In the genomic region with DNA sequence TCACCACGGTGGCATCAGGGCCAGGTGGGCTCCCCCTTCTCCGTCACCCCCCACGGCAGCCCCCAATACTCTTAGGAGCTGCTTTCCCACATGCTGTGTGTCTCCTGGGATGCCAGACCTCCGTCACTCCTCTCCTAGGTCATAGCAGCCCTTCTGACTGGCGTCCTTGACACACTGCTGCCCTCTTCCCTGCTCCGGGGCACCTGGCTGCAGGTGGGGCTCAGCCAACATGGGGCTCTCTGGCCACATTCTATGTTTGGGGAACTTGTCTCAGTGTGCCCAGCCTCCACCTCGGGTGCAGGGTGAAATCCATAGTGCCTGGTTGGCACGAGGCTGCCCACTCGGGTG, we compare ENCODE assay signal across 32 cellular contexts. TPM values are rescaled to one million over a fixed set of nuclear protein-coding genes. Genes with fewer than 3 reads are reported as not detected.
DNase-seq lines count a peak whose midpoint lies in the region; ATAC-seq, FAIRE-seq and TF ChIP-seq lines count a peak whose summit lies in the region.
"Had no signal": no experiment of that assay in that cellular context is flagged by ENCODE, and none has a peak within 500 bp of the region (broad histone marks: within the 10 kb centered on the region; RNA-seq: fewer than 3 reads in every experiment).

No MANE protein-coding gene starts in this region.

- no peak overlapping the region for H2BK12ac ChIP-seq in mesenchymal stem cell (ENCODE audit: low read length in 2 of 2)

- H3K4me1 ChIP-seq in HepG2 (ENCODE audit: insufficient read depth, low read length), result peaks cover 31% of the 10 kb centered on the region
- no peaks in the 10 kb centered on the region for H3K4me1 ChIP-seq in right lobe of liver
- H3K4me1 ChIP-seq in mesenchymal stem cell (ENCODE audit: control insufficient read depth, insufficient read depth, low read depth, low read length), result peaks cover 22% of the 10 kb centered on the region
- no peaks in the 10 kb centered on the region for H3K4me1 ChIP-seq in GM23248 (ENCODE audit: insufficient read depth)

- peak overlapping the region in 1 of 3 experiments; percentile 68; a peak in 1 of 6 replicates for H3K4me3 ChIP-seq in HepG2 (replicated peaks in 1 of 3; ENCODE audit: insufficient read depth in 1 of 3, low read depth in 2 of 3, low read length in 3 of 3)
- no peak overlapping the region for H3K4me3 ChIP-seq in right lobe of liver
- H3K4me3 ChIP-seq in mesenchymal stem cell (ENCODE audit: insufficient read depth in 1 of 2, low read depth in 1 of 2, low read length in 2 of 2), result no peak overlapping the region
- no peak overlapping the region for H3K4me3 ChIP-seq in GM23248
- H3K4me3 ChIP-seq: body of pancreas, gastroesophageal sphincter, left lung had no signal

- H3K27me3 ChIP-seq in HepG2 (ENCODE audit: control insufficient read depth in 1 of 2, insufficient read depth in 2 of 2, low read length in 2 of 2) (no peaks in the 10 kb centered on the region), right lobe of liver (no peaks in the 10 kb centered on the region), mesenchymal stem cell (ENCODE audit: control insufficient read depth in 1 of 2, insufficient read depth in 1 of 2, low read length in 2 of 2) (peaks cover 0 to 4% of the 10 kb centered on the region in 2 experiments), GM23248 (replicated peaks; ENCODE audit: insufficient read depth) (no peaks in the 10 kb centered on the region)
- H3K27me3 ChIP-seq: body of pancreas, dorsolateral prefrontal cortex, gastroesophageal sphincter, left lung had no signal

- no peak overlapping the region for H2AK5ac ChIP-seq in mesenchymal stem cell (ENCODE audit: low read length, severe bottlenecking)

- no peak for TF ChIP-seq CTCF in HepG2 (CRISPR knock-in tag; IDR thresholded peaks at IDR 0.05)
- no peak for TF ChIP-seq CTCF in right lobe of liver (IDR thresholded peaks at IDR 0.05)

- TF ChIP-seq POLR2A in HepG2 (IDR thresholded peaks at IDR 0.05; ENCODE audit: insufficient read depth in 1 of 2, low read depth in 2 of 2, low read length in 2 of 2), result no peak
- no peak for TF ChIP-seq POLR2A in right lobe of liver (IDR thresholded peaks at IDR 0.05)

- no peak overlapping the region for H2BK15ac ChIP-seq in mesenchymal stem cell (ENCODE audit: low read depth, poor library complexity, severe bottlenecking)

- H3K9ac ChIP-seq in HepG2 (ENCODE audit: insufficient read depth, low read depth, low read length) (no peak overlapping the region), mesenchymal stem cell (ENCODE audit: low read length) (no peak overlapping the region), GM23248 (no peak overlapping the region)
- H3K9ac ChIP-seq: KMS-11 had no signal

- H4K8ac ChIP-seq in mesenchymal stem cell (ENCODE audit: low read length), result no peak overlapping the region

- DNase-seq in HepG2 (ENCODE audit: low spot score), result no peak
- no peak for DNase-seq in right lobe of liver
- no peak for DNase-seq in mesenchymal stem cell
- DNase-seq in NCI-H774 (lab: John Stamatoyannopoulos, UW), result no peak
- DNase-seq in G401 (ENCODE audit: low spot score), result no peak
- DNase-seq in GM23248, result no peak
- DNase-seq: activated CD4-positive, alpha-beta T cell treated with anti-CD3 and anti-CD28 coated beads, Interleukin-2, amount 50 U/mL, for 1 hour; activated CD8-positive, alpha-beta memory T cell treated with anti-CD3 and anti-CD28 coated beads, Interleukin-2, amount 10 ng/mL, durations not matched to agents 7 days and 5 days; activated naive CD4-positive, alpha-beta T cell treated with Interleukin-2 at 50 U/mL for 16 hours; activated T-cell treated with anti-CD3 and anti-CD28 coated beads, Interleukin-2, amount 50 U/mL, for 48 hours; AML-193; body of pancreas; CD8-positive, alpha-beta T cell; cerebellar nuclear complex; EL; hippocampal formation; MM.1S; NCI-H2081; NCI-H226; SIG-M5; stimulated activated naive CD8-positive, alpha-beta T cell treated with anti-CD3 and anti-CD28 coated beads, Interleukin-15, amount 100 ng/mL, for 72 hours; WERI-Rb-1 had no signal

- peak overlapping the region in 1 of 2 experiments; percentile 30 for H3K18ac ChIP-seq in mesenchymal stem cell (ENCODE audit: low read depth in 1 of 2, low read length in 2 of 2)

- H2BK5ac ChIP-seq in mesenchymal stem cell (ENCODE audit: low read depth, low read length, poor library complexity, severe bottlenecking), result no peak overlapping the region

- CTCF ChIA-PET in HepG2 (lab: Yijun Ruan, JAX; ENCODE audit: low intra/inter-chr PET ratio, low total read pairs), result no interaction called here

- H3K9me2 ChIP-seq in GM23248 (ENCODE audit: insufficient read depth), result no peaks in the 10 kb centered on the region

- H2BK120ac ChIP-seq in mesenchymal stem cell (ENCODE audit: low read depth, low read length), result no peak overlapping the region

- H4K20me1 ChIP-seq in HepG2 (ENCODE audit: insufficient read depth, low read length) (no peaks in the 10 kb centered on the region), GM23248 (ENCODE audit: insufficient read depth) (no peaks in the 10 kb centered on the region)

- no TSS peak for BruUV-seq in HepG2 (replicated peaks; lab: Mats Ljungman, UMichigan)

- no peaks in the 10 kb centered on the region for H3F3A ChIP-seq in GM23248 (ENCODE audit: insufficient read depth)

- in situ Hi-C loops in HepG2 (cut with HindIII; ENCODE audit: extremely low pct_ligation_motif_present, low pct_unique_long_range_greater_than_20kb) (no loop called here), G401 (cut with HindIII; ENCODE audit: low sequenced_read_pairs) (no loop called here), GM23248 (cut with MboI) (no loop called here)

- no peak overlapping the region for H3K4ac ChIP-seq in mesenchymal stem cell (ENCODE audit: low read depth in 1 of 2, low read length in 2 of 2)

- no peak for FAIRE-seq in HepG2 (lab: Jason Lieb, UNC)
- FAIRE-seq: A204.1, endothelial cell of umbilical vein, GM12892, H54, RCC 7860 had no signal

- H3K4me2 ChIP-seq in HepG2 (ENCODE audit: low read depth, low read length) (peak overlapping the region; percentile 83), mesenchymal stem cell (ENCODE audit: low read length, poor library complexity, severe bottlenecking) (no peak overlapping the region), GM23248 (ENCODE audit: unreplicated experiment) (no peak overlapping the region)
- H3K4me2 ChIP-seq: KMS-11 had no signal

- ATAC-seq in HepG2 (no peak), right lobe of liver (no peak)
- ATAC-seq: activated CD8-positive, alpha-beta memory T cell treated with anti-CD3 and anti-CD28 coated beads, Interleukin-2, amount 10 ng/mL, durations not matched to agents 7 days and 5 days; body of pancreas; CD8-positive, alpha-beta T cell; gastroesophageal sphincter; stimulated activated naive CD8-positive, alpha-beta T cell treated with anti-CD3 and anti-CD28 coated beads, Interleukin-15, amount 100 ng/mL, for 72 hours had no signal

- no peaks in the 10 kb centered on the region for H3K36me3 ChIP-seq in HepG2 (replicated peaks in 1 of 2; ENCODE audit: control insufficient read depth in 1 of 2, insufficient read depth in 2 of 2, low read length in 2 of 2)
- H3K36me3 ChIP-seq in right lobe of liver, result no peaks in the 10 kb centered on the region
- peaks cover 4 to 15% of the 10 kb centered on the region in 2 experiments for H3K36me3 ChIP-seq in mesenchymal stem cell (ENCODE audit: control insufficient read depth in 1 of 2, insufficient read depth in 2 of 2, low read depth in 1 of 2, low read length in 2 of 2)
- no peaks in the 10 kb centered on the region for H3K36me3 ChIP-seq in GM23248 (ENCODE audit: low read depth)
- H3K36me3 ChIP-seq: left lung, WERI-Rb-1 had no signal

- no peaks in the 10 kb centered on the region for H3K79me2 ChIP-seq in HepG2 (ENCODE audit: insufficient read depth, low read length)
- no peaks in the 10 kb centered on the region for H3K79me2 ChIP-seq in GM23248 (ENCODE audit: insufficient read depth)

- peaks cover 26% of the 10 kb centered on the region for H3K79me1 ChIP-seq in mesenchymal stem cell (replicated peaks; ENCODE audit: low read length, poor library complexity, severe bottlenecking)

- H3K27ac ChIP-seq in HepG2 (ENCODE audit: extremely low read length, insufficient read depth, low read length) (no peak overlapping the region), right lobe of liver (no peak overlapping the region), mesenchymal stem cell (ENCODE audit: low read length, poor library complexity, severe bottlenecking) (no peak overlapping the region), GM23248 (no peak overlapping the region)
- H3K27ac ChIP-seq: body of pancreas, dorsolateral prefrontal cortex, gastroesophageal sphincter, KMS-11, left lung, WERI-Rb-1 had no signal

- TF ChIP-seq EP300 in HepG2 (IDR thresholded peaks at IDR 0.05; ENCODE audit: low read depth in 2 of 2, low read length in 2 of 2) (no peak), HepG2 (CRISPR knock-in tag; IDR thresholded peaks at IDR 0.05; ENCODE audit: borderline replicate concordance) (no peak)

- H3K9me3 ChIP-seq in HepG2 (ENCODE audit: low read length), result no peaks in the 10 kb centered on the region
- H3K9me3 ChIP-seq in right lobe of liver, result no peaks in the 10 kb centered on the region
- no peaks in the 10 kb centered on the region for H3K9me3 ChIP-seq in mesenchymal stem cell (ENCODE audit: control insufficient read depth, low read length)
- no peaks in the 10 kb centered on the region for H3K9me3 ChIP-seq in GM23248 (ENCODE audit: low read depth)
- H3K9me3 ChIP-seq: body of pancreas, gastroesophageal sphincter, left lung had no signal

- POLR2A ChIA-PET in HepG2 (lab: Yijun Ruan, JAX), result interaction anchor here (1.2 kb wide), 1 partner anchor 14 kb away, joined by 3 read pairs; a partner anchor contains a TSS

- H4K91ac ChIP-seq in mesenchymal stem cell (ENCODE audit: low read length), result peak overlapping the region; percentile 46

- intact Hi-C loops in HepG2 (cut with micrococcal nuclease; ENCODE audit: unreplicated experiment), result no loop called here
- intact Hi-C loops in right lobe of liver (cut with DNase I), result no loop called here

- TF ChIP-seq RAD21 in HepG2 (CRISPR knock-in tag; IDR thresholded peaks at IDR 0.05), result no peak

- 44% methylated on average over 6 of the region's 9 CpGs for WGBS in HepG2 (ENCODE audit: low lambda C conversion rate)
- WGBS in right lobe of liver (ENCODE audit: insufficient coverage, low coverage, low lambda C conversion rate, missing lambda C conversion rate), result 75% methylated on average over 5 of the region's 9 CpGs
- 82% methylated on average over 9 of the region's 9 CpGs for WGBS in mesenchymal stem cell
- WGBS in GM23248 (ENCODE audit: low coverage in 1 of 2, low lambda C conversion rate in 2 of 2, missing lambda C conversion rate in 2 of 2), 2 experiments, result 79 to 82% methylated on average over 8 to 9 of the region's 9 CpGs

- no peak overlapping the region for H3K14ac ChIP-seq in mesenchymal stem cell (ENCODE audit: low read length in 2 of 2)

- H2AFZ ChIP-seq in HepG2 (ENCODE audit: low read length), result no peak overlapping the region
- no peak overlapping the region for H2AFZ ChIP-seq in mesenchymal stem cell (ENCODE audit: low read depth, low read length)
- H2AFZ ChIP-seq in GM23248, result no peak overlapping the region

- H3K23ac ChIP-seq in mesenchymal stem cell (ENCODE audit: low read length in 2 of 2), result no peak overlapping the region

RNA-seq across cellular contexts. Expression of a gene that starts 13.8 kb away (rescaled TPM):
- 1.6 and 5.1 TPM in 2 replicates for total RNA-seq in HepG2 (2016; rRNA removed; fragmentation: Illumina TruSeq; extraction: Trizol)
- 1.9 and 3.4 TPM in 2 replicates for total RNA-seq in HepG2 (2016; cell fraction: cytosol; rRNA removed; fragmentation: Illumina TruSeq; extraction: Trizol; ENCODE audit: low read depth)
- total RNA-seq in HepG2 (2016; cell fraction: insoluble cytoplasmic fraction; rRNA removed; fragmentation: Illumina TruSeq; extraction: Trizol), result 1.1 and 3.6 TPM in 2 replicates
- total RNA-seq in HepG2 (2016; cell fraction: membrane; rRNA removed; fragmentation: Illumina TruSeq; extraction: Trizol), result 2.0 and 2.5 TPM in 2 replicates
- 5.8 and 6.7 TPM in 2 replicates for total RNA-seq in HepG2 (2016; cell fraction: nucleus; rRNA removed; fragmentation: Illumina TruSeq; extraction: Trizol)
- 9.9 and 20.1 TPM in 2 replicates for polyA plus RNA-seq in HepG2 (2011; rRNA removed)
- 6.1 TPM in 2 replicates for polyA plus RNA-seq in HepG2 (2011; cell fraction: cytosol; rRNA removed)
- polyA plus RNA-seq in HepG2 (2011; cell fraction: nucleus; rRNA removed), result 134 and 138 TPM in 2 replicates
- polyA plus RNA-seq in HepG2 (2012), result 7.2 and 10.7 TPM in 2 replicates
- 1.4 and 3.1 TPM in 2 replicates for polyA plus RNA-seq in HepG2 (2016; cell fraction: cytosol; fragmentation: Illumina TruSeq; extraction: Trizol; ENCODE audit: low read depth)
- polyA plus RNA-seq in HepG2 (2016; cell fraction: insoluble cytoplasmic fraction; fragmentation: Illumina TruSeq; extraction: Trizol; ENCODE audit: low read depth), result 1.9 and 2.6 TPM in 2 replicates
- 1.9 and 2.2 TPM in 2 replicates for polyA plus RNA-seq in HepG2 (2016; cell fraction: membrane; fragmentation: Illumina TruSeq; extraction: Trizol; ENCODE audit: low read depth)
- polyA plus RNA-seq in HepG2 (2016; cell fraction: nucleus; fragmentation: Illumina TruSeq; extraction: Trizol; ENCODE audit: insufficient read depth, low read depth), result 19.6 and 19.8 TPM in 2 replicates
- 15.5 and 17.1 TPM in 2 replicates for polyA minus RNA-seq in HepG2 (2011; rRNA and poly(A)+ RNA removed; ENCODE audit: low replicate concordance)
- 5.5 and 6.9 TPM in 2 replicates for polyA minus RNA-seq in HepG2 (2011; cell fraction: cytosol; rRNA and poly(A)+ RNA removed)
- 8.6 and 9.7 TPM in 2 replicates for polyA minus RNA-seq in HepG2 (2011; cell fraction: nucleus; rRNA and poly(A)+ RNA removed)
- total RNA-seq in right lobe of liver, result 10 to 100 TPM; 22.0 to 31.8 (median 23.6) TPM
- polyA plus RNA-seq in mesenchymal stem cell (2013, experiment 1 of 2), result 20.5 TPM
- 23.0 TPM for polyA plus RNA-seq in mesenchymal stem cell (2013, experiment 2 of 2)
- 7.0 and 21.4 TPM in 2 replicates for total RNA-seq in G401 (2014; rRNA removed; shearing (Covaris generic))
- total RNA-seq in GM23248 (2014; rRNA removed; shearing (Covaris generic)), result 36.5 and 38.3 TPM in 2 replicates
- polyA plus RNA-seq in GM23248 (2016; fragmentation: Nextera tagmentation; extraction: Ambion mirVana), result 29.8 and 31.2 TPM in 2 replicates

RNA-seq across cellular contexts. Expression of a gene that starts 14.0 kb away (rescaled TPM):
- total RNA-seq in HepG2 (2016; rRNA removed; fragmentation: Illumina TruSeq; extraction: Trizol) (28.0 and 44.3 TPM in 2 replicates), right lobe of liver (10 to 100 TPM; 53.2 to 85.0 (median 64.5) TPM)
- 9.9 and 11.6 TPM in 2 replicates for total RNA-seq in HepG2 (2016; cell fraction: cytosol; rRNA removed; fragmentation: Illumina TruSeq; extraction: Trizol; ENCODE audit: low read depth)
- total RNA-seq in HepG2 (2016; cell fraction: insoluble cytoplasmic fraction; rRNA removed; fragmentation: Illumina TruSeq; extraction: Trizol), result 24.5 and 43.0 TPM in 2 replicates
- 17.1 and 19.6 TPM in 2 replicates for total RNA-seq in HepG2 (2016; cell fraction: membrane; rRNA removed; fragmentation: Illumina TruSeq; extraction: Trizol)
- total RNA-seq in HepG2 (2016; cell fraction: nucleus; rRNA removed; fragmentation: Illumina TruSeq; extraction: Trizol), result 31.0 and 34.6 TPM in 2 replicates
- polyA plus RNA-seq in HepG2 (2011; rRNA removed) (17.5 and 22.2 TPM in 2 replicates), GM23248 (2016; fragmentation: Nextera tagmentation; extraction: Ambion mirVana) (38.0 and 41.1 TPM in 2 replicates)
- 10.0 and 13.8 TPM in 2 replicates for polyA plus RNA-seq in HepG2 (2011; cell fraction: cytosol; rRNA removed)
- 116 and 155 TPM in 2 replicates for polyA plus RNA-seq in HepG2 (2011; cell fraction: nucleus; rRNA removed)
- polyA plus RNA-seq in HepG2 (2012), result 26.0 and 32.2 TPM in 2 replicates
- 5.1 and 5.7 TPM in 2 replicates for polyA plus RNA-seq in HepG2 (2016; cell fraction: cytosol; fragmentation: Illumina TruSeq; extraction: Trizol; ENCODE audit: low read depth)
- 23.9 and 29.6 TPM in 2 replicates for polyA plus RNA-seq in HepG2 (2016; cell fraction: insoluble cytoplasmic fraction; fragmentation: Illumina TruSeq; extraction: Trizol; ENCODE audit: low read depth)
- polyA plus RNA-seq in HepG2 (2016; cell fraction: membrane; fragmentation: Illumina TruSeq; extraction: Trizol; ENCODE audit: low read depth), result 12.2 TPM in 2 replicates
- polyA plus RNA-seq in HepG2 (2016; cell fraction: nucleus; fragmentation: Illumina TruSeq; extraction: Trizol; ENCODE audit: insufficient read depth, low read depth), result 90.4 and 98.9 TPM in 2 replicates
- 24.0 and 27.1 TPM in 2 replicates for polyA minus RNA-seq in HepG2 (2011; rRNA and poly(A)+ RNA removed; ENCODE audit: low replicate concordance)
- polyA minus RNA-seq in HepG2 (2011; cell fraction: cytosol; rRNA and poly(A)+ RNA removed), result 17.5 and 19.4 TPM in 2 replicates
- polyA minus RNA-seq in HepG2 (2011; cell fraction: nucleus; rRNA and poly(A)+ RNA removed), result 30.3 and 44.2 TPM in 2 replicates
- 65.4 TPM for polyA plus RNA-seq in mesenchymal stem cell (2013, experiment 1 of 2)
- 63.5 TPM for polyA plus RNA-seq in mesenchymal stem cell (2013, experiment 2 of 2)
- total RNA-seq in G401 (2014; rRNA removed; shearing (Covaris generic)), result 91.4 and 91.5 TPM in 2 replicates
- total RNA-seq in GM23248 (2014; rRNA removed; shearing (Covaris generic)), result 86.7 and 88.8 TPM in 2 replicates

RNA-seq across cellular contexts. Expression of a gene that starts 27.3 kb away (rescaled TPM):
- total RNA-seq in HepG2 (2016; rRNA removed; fragmentation: Illumina TruSeq; extraction: Trizol) (3.2 and 7.2 TPM in 2 replicates), right lobe of liver (10 to 100 TPM in 1 of 6 experiments, 1 to 10 TPM in 5; 4.6 to 10.5 (median 5.7) TPM)
- 0.53 and 1.4 TPM in 2 replicates for total RNA-seq in HepG2 (2016; cell fraction: cytosol; rRNA removed; fragmentation: Illumina TruSeq; extraction: Trizol; ENCODE audit: low read depth)
- 2.4 and 7.8 TPM in 2 replicates for total RNA-seq in HepG2 (2016; cell fraction: insoluble cytoplasmic fraction; rRNA removed; fragmentation: Illumina TruSeq; extraction: Trizol)
- 2.5 and 2.9 TPM in 2 replicates for total RNA-seq in HepG2 (2016; cell fraction: membrane; rRNA removed; fragmentation: Illumina TruSeq; extraction: Trizol)
- 7.0 and 7.9 TPM in 2 replicates for total RNA-seq in HepG2 (2016; cell fraction: nucleus; rRNA removed; fragmentation: Illumina TruSeq; extraction: Trizol)
- polyA plus RNA-seq in HepG2 (2011; rRNA removed) (4.5 and 6.1 TPM in 2 replicates), GM23248 (2016; fragmentation: Nextera tagmentation; extraction: Ambion mirVana) (1.4 and 1.9 TPM in 2 replicates)
- polyA plus RNA-seq in HepG2 (2011; cell fraction: cytosol; rRNA removed), result 3.1 and 4.8 TPM in 2 replicates
- 50.5 and 58.5 TPM in 2 replicates for polyA plus RNA-seq in HepG2 (2011; cell fraction: nucleus; rRNA removed)
- 3.0 and 5.5 TPM in 2 replicates for polyA plus RNA-seq in HepG2 (2012)
- polyA plus RNA-seq in HepG2 (2016; cell fraction: cytosol; fragmentation: Illumina TruSeq; extraction: Trizol; ENCODE audit: low read depth), result 0.35 and 0.36 TPM in 2 replicates
- 2.0 and 3.4 TPM in 2 replicates for polyA plus RNA-seq in HepG2 (2016; cell fraction: insoluble cytoplasmic fraction; fragmentation: Illumina TruSeq; extraction: Trizol; ENCODE audit: low read depth)
- polyA plus RNA-seq in HepG2 (2016; cell fraction: membrane; fragmentation: Illumina TruSeq; extraction: Trizol; ENCODE audit: low read depth), result 1.3 and 1.7 TPM in 2 replicates
- polyA plus RNA-seq in HepG2 (2016; cell fraction: nucleus; fragmentation: Illumina TruSeq; extraction: Trizol; ENCODE audit: insufficient read depth, low read depth), result 16.0 and 17.5 TPM in 2 replicates
- polyA minus RNA-seq in HepG2 (2011; rRNA and poly(A)+ RNA removed; ENCODE audit: low replicate concordance), result 3.0 and 10.3 TPM in 2 replicates
- polyA minus RNA-seq in HepG2 (2011; cell fraction: cytosol; rRNA and poly(A)+ RNA removed), result 4.2 and 4.9 TPM in 2 replicates
- 7.2 and 8.1 TPM in 2 replicates for polyA minus RNA-seq in HepG2 (2011; cell fraction: nucleus; rRNA and poly(A)+ RNA removed)
- polyA plus RNA-seq in mesenchymal stem cell (2013, experiment 1 of 2), result 5.2 TPM
- 5.1 TPM for polyA plus RNA-seq in mesenchymal stem cell (2013, experiment 2 of 2)
- total RNA-seq in G401 (2014; rRNA removed; shearing (Covaris generic)), result 11.0 and 12.9 TPM in 2 replicates
- 16.8 and 18.2 TPM in 2 replicates for total RNA-seq in GM23248 (2014; rRNA removed; shearing (Covaris generic))

RNA-seq across cellular contexts. Expression of a gene that starts 40.8 kb away (rescaled TPM):
- 0.32 and 1.0 TPM in 2 replicates for total RNA-seq in HepG2 (2016; rRNA removed; fragmentation: Illumina TruSeq; extraction: Trizol)
- not detected in 2 replicates for total RNA-seq in HepG2 (2016; cell fraction: cytosol; rRNA removed; fragmentation: Illumina TruSeq; extraction: Trizol; ENCODE audit: low read depth)
- 0.84 TPM in 1 of 2 replicates, not detected in the other for total RNA-seq in HepG2 (2016; cell fraction: insoluble cytoplasmic fraction; rRNA removed; fragmentation: Illumina TruSeq; extraction: Trizol)
- total RNA-seq in HepG2 (2016; cell fraction: membrane; rRNA removed; fragmentation: Illumina TruSeq; extraction: Trizol), result 0.24 and 0.53 TPM in 2 replicates
- total RNA-seq in HepG2 (2016; cell fraction: nucleus; rRNA removed; fragmentation: Illumina TruSeq; extraction: Trizol), result 0.75 and 2.8 TPM in 2 replicates
- polyA plus RNA-seq in HepG2 (2011; rRNA removed), result 0.77 and 1.5 TPM in 2 replicates
- polyA plus RNA-seq in HepG2 (2011; cell fraction: cytosol; rRNA removed), result 0.24 and 0.27 TPM in 2 replicates
- 34.5 and 42.6 TPM in 2 replicates for polyA plus RNA-seq in HepG2 (2011; cell fraction: nucleus; rRNA removed)
- 1.0 and 2.7 TPM in 2 replicates for polyA plus RNA-seq in HepG2 (2012)
- 0.19 and 0.29 TPM in 2 replicates for polyA plus RNA-seq in HepG2 (2016; cell fraction: cytosol; fragmentation: Illumina TruSeq; extraction: Trizol; ENCODE audit: low read depth)
- not detected in 2 replicates for polyA plus RNA-seq in HepG2 (2016; cell fraction: insoluble cytoplasmic fraction; fragmentation: Illumina TruSeq; extraction: Trizol; ENCODE audit: low read depth)
- polyA plus RNA-seq in HepG2 (2016; cell fraction: membrane; fragmentation: Illumina TruSeq; extraction: Trizol; ENCODE audit: low read depth), result 0.19 and 0.30 TPM in 2 replicates
- 2.2 and 4.7 TPM in 2 replicates for polyA plus RNA-seq in HepG2 (2016; cell fraction: nucleus; fragmentation: Illumina TruSeq; extraction: Trizol; ENCODE audit: insufficient read depth, low read depth)
- polyA minus RNA-seq in HepG2 (2011; rRNA and poly(A)+ RNA removed; ENCODE audit: low replicate concordance), result 1.4 and 1.8 TPM in 2 replicates
- polyA minus RNA-seq in HepG2 (2011; cell fraction: cytosol; rRNA and poly(A)+ RNA removed), result 0.69 TPM in 1 of 2 replicates, not detected in the other
- 3.5 and 4.0 TPM in 2 replicates for polyA minus RNA-seq in HepG2 (2011; cell fraction: nucleus; rRNA and poly(A)+ RNA removed)
- 10 to 100 TPM in 3 of 6 experiments, 1 to 10 TPM in 3; 4.7 to 15.1 (median 11.0) TPM for total RNA-seq in right lobe of liver
- 14.5 TPM for polyA plus RNA-seq in mesenchymal stem cell (2013, experiment 1 of 2)
- 13.8 TPM for polyA plus RNA-seq in mesenchymal stem cell (2013, experiment 2 of 2)
- total RNA-seq in G401 (2014; rRNA removed; shearing (Covaris generic)), result 3.0 and 3.8 TPM in 2 replicates
- 26.3 and 30.7 TPM in 2 replicates for total RNA-seq in GM23248 (2014; rRNA removed; shearing (Covaris generic))
- 26.4 and 28.8 TPM in 2 replicates for polyA plus RNA-seq in GM23248 (2016; fragmentation: Nextera tagmentation; extraction: Ambion mirVana)

RNA-seq across cellular contexts. Expression of a gene that starts 47.1 kb away (rescaled TPM):
- total RNA-seq in HepG2 (2016; rRNA removed; fragmentation: Illumina TruSeq; extraction: Trizol), result 7.2 and 22.9 TPM in 2 replicates
- 1.1 and 1.9 TPM in 2 replicates for total RNA-seq in HepG2 (2016; cell fraction: cytosol; rRNA removed; fragmentation: Illumina TruSeq; extraction: Trizol; ENCODE audit: low read depth)
- total RNA-seq in HepG2 (2016; cell fraction: insoluble cytoplasmic fraction; rRNA removed; fragmentation: Illumina TruSeq; extraction: Trizol), result 6.6 and 22.7 TPM in 2 replicates
- 4.2 and 4.6 TPM in 2 replicates for total RNA-seq in HepG2 (2016; cell fraction: membrane; rRNA removed; fragmentation: Illumina TruSeq; extraction: Trizol)
- 23.8 and 28.9 TPM in 2 replicates for total RNA-seq in HepG2 (2016; cell fraction: nucleus; rRNA removed; fragmentation: Illumina TruSeq; extraction: Trizol)
- 5.4 and 8.4 TPM in 2 replicates for polyA plus RNA-seq in HepG2 (2011; rRNA removed)
- polyA plus RNA-seq in HepG2 (2011; cell fraction: cytosol; rRNA removed), result 7.7 and 10.8 TPM in 2 replicates
- polyA plus RNA-seq in HepG2 (2011; cell fraction: nucleus; rRNA removed), result 30.6 and 45.2 TPM in 2 replicates
- 5.1 and 7.0 TPM in 2 replicates for polyA plus RNA-seq in HepG2 (2012)
- 1.2 and 1.5 TPM in 2 replicates for polyA plus RNA-seq in HepG2 (2016; cell fraction: cytosol; fragmentation: Illumina TruSeq; extraction: Trizol; ENCODE audit: low read depth)
- 4.5 and 6.1 TPM in 2 replicates for polyA plus RNA-seq in HepG2 (2016; cell fraction: insoluble cytoplasmic fraction; fragmentation: Illumina TruSeq; extraction: Trizol; ENCODE audit: low read depth)
- 1.6 and 2.2 TPM in 2 replicates for polyA plus RNA-seq in HepG2 (2016; cell fraction: membrane; fragmentation: Illumina TruSeq; extraction: Trizol; ENCODE audit: low read depth)
- 25.4 and 27.0 TPM in 2 replicates for polyA plus RNA-seq in HepG2 (2016; cell fraction: nucleus; fragmentation: Illumina TruSeq; extraction: Trizol; ENCODE audit: insufficient read depth, low read depth)
- polyA minus RNA-seq in HepG2 (2011; rRNA and poly(A)+ RNA removed; ENCODE audit: low replicate concordance), result 0.40 and 58.6 TPM in 2 replicates
- polyA minus RNA-seq in HepG2 (2011; cell fraction: cytosol; rRNA and poly(A)+ RNA removed), result 13.4 and 13.6 TPM in 2 replicates
- 37.7 and 40.7 TPM in 2 replicates for polyA minus RNA-seq in HepG2 (2011; cell fraction: nucleus; rRNA and poly(A)+ RNA removed)
- total RNA-seq in right lobe of liver, result 10 to 100 TPM in 5 of 6 experiments, 1 to 10 TPM in 1; 9.6 to 30.9 (median 23.0) TPM
- 0.15 TPM for polyA plus RNA-seq in mesenchymal stem cell (2013, experiment 1 of 2)
- polyA plus RNA-seq in mesenchymal stem cell (2013, experiment 2 of 2), result 0.26 TPM
- total RNA-seq in G401 (2014; rRNA removed; shearing (Covaris generic)), result 0.74 and 0.85 TPM in 2 replicates
- 0.13 and 0.22 TPM in 2 replicates for total RNA-seq in GM23248 (2014; rRNA removed; shearing (Covaris generic))
- 1.6 and 1.8 TPM in 2 replicates for polyA plus RNA-seq in GM23248 (2016; fragmentation: Nextera tagmentation; extraction: Ambion mirVana)
- total RNA-seq: activated CD8-positive, alpha-beta memory T cell treated with anti-CD3 and anti-CD28 coated beads, Interleukin-2, amount 10 ng/mL, durations not matched to agents 7 days and 5 days; endothelial cell of umbilical vein; gastroesophageal sphincter; skeletal muscle tissue had no signal
